ENCODE assay signal across 8 cellular contexts in genomic region chr4:173505924-173506779, GRCh38. TPM values are rescaled to one million over a fixed set of nuclear protein-coding genes. Genes with fewer than 3 reads are reported as not detected.
DNase-seq lines count a peak whose midpoint lies in the region; ATAC-seq, FAIRE-seq and TF ChIP-seq lines count a peak whose summit lies in the region.

No MANE protein-coding gene starts in this region.

- intact Hi-C loops in Right ventricle myocardium inferior (cut with DNase I) = loop anchor here (1.0 to 10.0 kb wide), 6 partner anchors 242 to 811 kb away; no protein-coding TSS in a partner anchor

- H3K36me3 Mint-ChIP-seq in progenitor cell of endocrine pancreas (ENCODE audit: insufficient read depth) = no peaks in the 10 kb centered on the region

- ATAC-seq in GM18873 (IDR thresholded peaks at IDR 0.05; ENCODE audit: low FRiP score, unreplicated experiment) = peak; percentile 76
- peak; percentile 74 for ATAC-seq in HG02973 (IDR thresholded peaks at IDR 0.05; ENCODE audit: unreplicated experiment)
- ATAC-seq in Right ventricle myocardium inferior = peak; percentile 73

- peak; percentile 87 for TF ChIP-seq CTCF in D721Med (IDR thresholded peaks at IDR 0.05; ENCODE audit: insufficient read depth, missing control alignments)
- peak; percentile 69 for TF ChIP-seq CTCF in progenitor cell of endocrine pancreas (IDR thresholded peaks at IDR 0.05; ENCODE audit: unreplicated experiment)

- peak; percentile 77 for DNase-seq in D721Med (ENCODE audit: insufficient read length, low spot score)
- DNase-seq in NCI-H146 treated with DMSO at 0.1 percent for 48 hours (lab: John Stamatoyannopoulos, UW; ENCODE audit: unreplicated experiment) = peak; percentile 2
- peak; percentile 38 for DNase-seq in activated CD8-positive, alpha-beta memory T cell treated with anti-CD3 and anti-CD28 coated beads, Interleukin-2, amount 50 U/mL, for 4 hours
- DNase-seq in Right ventricle myocardium inferior (ENCODE audit: missing footprints) = peak; percentile 81
- peak; percentile 36 for DNase-seq in progenitor cell of endocrine pancreas (ENCODE audit: low spot score, unreplicated experiment)
- no peak for DNase-seq in GF-D8 (lab: John Stamatoyannopoulos, UW)

- peaks cover 94% of the 10 kb centered on the region for H3K27me3 Mint-ChIP-seq in progenitor cell of endocrine pancreas

- no peaks in the 10 kb centered on the region for H3K9me3 Mint-ChIP-seq in progenitor cell of endocrine pancreas (ENCODE audit: low read depth)

- H3K27ac Mint-ChIP-seq in progenitor cell of endocrine pancreas = no peak overlapping the region

- H3K4me1 Mint-ChIP-seq in progenitor cell of endocrine pancreas (ENCODE audit: low read depth) = peaks cover 12% of the 10 kb centered on the region

- H3K4me3 Mint-ChIP-seq in progenitor cell of endocrine pancreas (ENCODE audit: low read depth) = peak overlapping the region; percentile 47

- no peak for FAIRE-seq in D721Med (lab: Jason Lieb, UNC)

RNA-seq across cellular contexts. Expression of gene HAND2, which starts 23.9 kb away (rescaled TPM):
- total RNA-seq in Right ventricle myocardium inferior (151 TPM), progenitor cell of endocrine pancreas (2.5 and 3.9 TPM in 2 replicates)

Comparison
In these comparisons a context has a peak if more than half of its experiments do, and no peak if none do; other contexts are left out.
1. RNA of gene HAND2, which starts 23.9 kb away (total RNA-seq): 151 TPM in Right ventricle myocardium inferior (single experiment); 2.5 to 3.9 TPM in progenitor cell of endocrine pancreas; every median in the first group is over 10 times any median in the second.
2. Peak in every context shown above with its lines, with median percentiles within 50 percentile points of each other: ATAC-seq.